ENCODE assay signal across 27 cellular contexts in genomic region chr2:26514045-26514444, GRCh38. TPM values are rescaled to one million over a fixed set of nuclear protein-coding genes. Genes with fewer than 3 reads are reported as not detected.
"Had no signal": no experiment of that assay in that cellular context is flagged by ENCODE, and none has a peak within 500 bp of the region (broad histone marks: within the 10 kb centered on the region; RNA-seq: fewer than 3 reads in every experiment).

No MANE protein-coding gene starts in this region.

- H2AFZ ChIP-seq: parathyroid adenoma had no signal

- H3K36me3 ChIP-seq: ovary, right lobe of liver, sigmoid colon, suprapubic skin, tibial artery, transverse colon, upper lobe of right lung, uterus had no signal

- H3K9ac ChIP-seq: parathyroid adenoma had no signal

- H3K27ac ChIP-seq: ovary, parathyroid adenoma, psoas muscle, right lobe of liver, sigmoid colon, suprapubic skin, testis, tibial artery, transverse colon, upper lobe of right lung, uterus had no signal

- ATAC-seq: naive thymus-derived CD8-positive, alpha-beta T cell; natural killer cell treated with Interleukin-12 subunit alpha and Interleukin-12 subunit beta and Interleukin-15 and Interleukin-18, amount 100 ng/mL, for 72 hours; psoas muscle; right cardiac atrium; right lobe of liver; stimulated activated memory B cell treated with anti-CD40 and anti-IgM and Interleukin-4, amounts not matched to agents 10 μg/mL and 1 μg/mL and 100 μg/mL, for 72 hours; stimulated activated naive CD8-positive, alpha-beta T cell treated with anti-CD3 and anti-CD28 coated beads, Interleukin-15, amount 100 ng/mL, for 72 hours; stimulated activated naive CD8-positive, alpha-beta T cell treated with anti-CD3 and anti-CD28 coated beads, Interleukin-15, Interleukin-2, amounts not matched to agents 100 U/mL and 50 U/mL, for 24 hours; upper lobe of right lung had no signal

- H3K9me3 ChIP-seq: ovary, psoas muscle, right lobe of liver, sigmoid colon, suprapubic skin, testis, tibial artery, transverse colon, upper lobe of right lung, uterus had no signal

- H3K79me2 ChIP-seq: parathyroid adenoma had no signal

- H3K4me1 ChIP-seq: parathyroid adenoma, psoas muscle, right lobe of liver, sigmoid colon, suprapubic skin, testis, tibial artery, transverse colon, upper lobe of right lung, uterus had no signal

- FAIRE-seq: small intestine had no signal

- DNase-seq: naive thymus-derived CD8-positive, alpha-beta T cell; nephron progenitor cell; occipital lobe; ovary; psoas muscle; right cardiac atrium; right lobe of liver; sigmoid colon; small intestine; stimulated activated CD4-positive, alpha-beta T cell treated with anti-CD3 and anti-CD28 coated beads, Interleukin-12 subunit alpha, Interleukin-12 subunit beta, amount 100 ng/mL, for 4 hours; stimulated activated CD4-positive, alpha-beta T cell treated with anti-CD3 and anti-CD28 coated beads, Interleukin-1b, Interleukin-23, amount 100 ng/mL, for 48 hours; stimulated activated CD4-positive, alpha-beta T cell treated with anti-CD3 and anti-CD28 coated beads, Interleukin-4, amount 100 ng/mL, for 1 hour; stimulated activated CD4-positive, alpha-beta T cell treated with anti-CD3 and anti-CD28 coated beads, Interleukin-4, amount 100 ng/mL, for 4 hours; stimulated activated CD8-positive, alpha-beta memory T cell treated with anti-CD3 and anti-CD28 coated beads, Interleukin-4, amount 100 ng/mL, for 48 hours; stimulated activated naive CD4-positive, alpha-beta T cell; stimulated activated naive CD8-positive, alpha-beta T cell treated with anti-CD3 and anti-CD28 coated beads, Interleukin-15, amount 100 ng/mL, for 72 hours; stimulated activated naive CD8-positive, alpha-beta T cell treated with anti-CD3 and anti-CD28 coated beads, Interleukin-15, Interleukin-2, amounts not matched to agents 100 U/mL and 50 U/mL, for 24 hours; testis; tibial artery; transverse colon; upper lobe of right lung; uterus had no signal

- H3K27me3 ChIP-seq: ovary, right lobe of liver, sigmoid colon, testis, transverse colon, upper lobe of right lung, uterus had no signal

- H3K4me3 ChIP-seq: ovary, psoas muscle, right lobe of liver, sigmoid colon, suprapubic skin, testis, tibial artery, transverse colon, upper lobe of right lung, uterus had no signal

RNA-seq across cellular contexts. Expression of gene OTOF, which starts 36.1 kb away (rescaled TPM):
- total RNA-seq: osteoblast had no signal
